Comparison of ENCODE assay signal across 8 cellular contexts in the genomic region with DNA sequence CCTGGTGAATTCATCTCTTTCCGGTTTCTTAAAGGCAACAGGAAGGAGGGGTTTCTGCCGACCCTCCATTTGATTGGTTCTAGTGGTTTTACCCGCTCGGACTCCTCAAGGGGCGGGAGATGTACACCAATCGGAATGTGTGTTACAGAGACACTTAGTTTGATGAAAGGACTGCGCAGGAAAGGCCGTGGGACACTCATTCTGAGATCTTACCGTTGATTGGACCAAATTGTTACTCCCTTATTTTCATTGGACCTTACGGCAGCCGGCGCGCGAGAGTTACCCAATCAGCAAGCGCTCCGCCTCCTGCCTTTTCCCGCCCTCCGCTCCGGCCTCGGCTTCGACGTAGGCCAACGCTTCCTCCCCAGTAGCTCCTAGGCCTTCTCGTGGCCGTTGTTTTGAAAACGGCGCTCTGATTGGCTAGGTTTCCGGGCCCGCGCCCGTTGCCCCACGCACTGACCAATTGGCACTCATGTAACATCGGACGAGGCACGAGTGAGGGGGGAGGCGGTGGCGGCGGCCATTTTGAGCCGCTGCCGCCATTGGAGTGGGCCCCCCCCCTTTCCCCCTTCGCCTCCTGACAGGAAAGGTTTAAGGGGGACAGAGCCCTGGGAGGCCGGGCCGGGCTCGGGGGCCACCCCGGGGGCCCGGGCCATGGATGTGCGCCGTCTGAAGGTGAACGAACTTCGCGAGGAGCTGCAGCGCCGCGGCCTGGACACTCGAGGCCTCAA. TPM values are rescaled to one million over a fixed set of nuclear protein-coding genes. Genes with fewer than 3 reads are reported as not detected.
DNase-seq lines count a peak whose midpoint lies in the region; ATAC-seq lines count a peak whose summit lies in the region.

A gene (plus strand): TSS at position 523 of the 731 bp plus-strand sequence. CDS start 132 bp downstream, at position 655.

- H3K36me3 Mint-ChIP-seq in IgD-negative memory B cell = no peaks in the 10 kb centered on the region

- DNase-seq in DMS153 (lab: John Stamatoyannopoulos, UW) (peak; percentile 100), OCI-M2 (lab: John Stamatoyannopoulos, UW; ENCODE audit: unreplicated experiment) (peak; percentile 99), activated T-cell treated with anti-CD3 and anti-CD28 coated beads for 4 hours (peak; percentile 99), epidermal melanocyte (ENCODE audit: insufficient read length, low spot score) (peak; percentile 98), middle frontal gyrus (ENCODE audit: extremely low spot score, low spot score) (peak; percentile 100)
- peak; percentile 92 to 97 for DNase-seq in stimulated activated CD8-positive, alpha-beta memory T cell treated with anti-CD3 and anti-CD28 coated beads, Interleukin-2, amount 100 ng/mL, for 48 hours (ENCODE audit: low read depth in 2 of 2)

- H3K9me3 Mint-ChIP-seq in IgD-negative memory B cell = no peaks in the 10 kb centered on the region

- peak within 1 kb of the TSS; percentile 90 to 98 (median 94) for H3K4me3 Mint-ChIP-seq in IgD-negative memory B cell

- peak; percentile 66 for ATAC-seq in GM21529 (IDR thresholded peaks at IDR 0.05; ENCODE audit: unreplicated experiment)

- peaks cover 15 to 33% (median 30%) of the 10 kb centered on the region in 3 donors for H3K4me1 Mint-ChIP-seq in IgD-negative memory B cell

- peak within 1 kb of the TSS; percentile 99 to 100 (median 99) for H3K27ac Mint-ChIP-seq in IgD-negative memory B cell

- no peaks in the 10 kb centered on the region for H3K27me3 Mint-ChIP-seq in IgD-negative memory B cell

RNA-seq across cellular contexts. Expression of the gene that starts here (rescaled TPM):
- 80.9 TPM for polyA plus RNA-seq in IgD-negative memory B cell

Comparison
In these comparisons a context has a peak if more than half of its experiments do, and no peak if none do; other contexts are left out.
1. Peak in every context shown above with its lines: DNase-seq and ATAC-seq.